Comparison of ENCODE assay signal across 8 cellular contexts in the genomic region with DNA sequence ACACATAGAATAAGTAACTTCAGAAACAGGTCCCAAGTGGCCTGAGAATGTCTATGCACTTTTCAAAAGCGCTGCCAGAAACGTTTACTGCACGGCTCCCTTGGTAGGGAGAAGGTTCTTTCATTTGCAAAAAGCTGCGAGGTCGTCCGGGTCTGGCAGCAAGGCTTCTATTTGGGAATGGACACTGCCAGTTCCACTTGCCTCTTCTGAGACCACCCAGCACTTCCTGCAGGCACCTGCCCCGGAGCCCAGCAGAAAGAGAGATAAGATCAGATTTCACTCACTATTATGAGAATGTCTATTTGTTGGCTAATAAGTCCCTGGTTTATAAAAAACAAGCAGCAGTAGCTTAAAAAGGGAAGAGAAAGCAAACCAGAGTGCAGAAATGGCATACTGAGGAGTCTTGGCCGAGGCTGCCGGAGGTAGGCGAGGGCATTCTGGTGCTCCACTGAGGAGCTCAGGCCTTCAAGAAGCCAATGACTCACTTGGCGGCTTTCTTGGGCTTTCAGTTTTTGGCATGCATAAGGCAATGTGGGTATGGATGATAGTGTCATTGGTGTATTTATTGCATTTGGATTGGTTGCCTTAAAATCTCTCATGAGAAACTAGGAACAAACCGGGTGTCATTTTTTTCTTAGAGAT.
DNase-seq lines count a peak whose midpoint lies in the region; ATAC-seq and TF ChIP-seq lines count a peak whose summit lies in the region.
"Had no signal": no experiment of that assay in that cellular context is flagged by ENCODE, and none has a peak within 500 bp of the region (broad histone marks: within the 10 kb centered on the region; RNA-seq: fewer than 3 reads in every experiment).

No MANE protein-coding gene starts in this region.

- peak overlapping the region; percentile 5 for H3K4me3 ChIP-seq in epithelial cell of proximal tubule (ENCODE audit: low read depth, low read length)
- peak overlapping the region; percentile 9 for H3K4me3 ChIP-seq in ovary
- H3K4me3 ChIP-seq: SJSA1 had no signal

- intact Hi-C loops in ovary (cut with DNase I) = no loop called here

- H3K9me3 Mint-ChIP-seq in activated T-helper 17 cell treated with anti-CD3 and anti-CD28 coated beads, Interleukin-2, amount 50 U/mL, for 72 hours = no peaks in the 10 kb centered on the region

- no peak overlapping the region for H3K27ac ChIP-seq in ovary
- H3K27ac ChIP-seq: SJSA1 had no signal

- H3K36me3 Mint-ChIP-seq in activated T-helper 17 cell treated with anti-CD3 and anti-CD28 coated beads, Interleukin-2, amount 50 U/mL, for 72 hours (ENCODE audit: low read depth) = no peaks in the 10 kb centered on the region

- no peaks in the 10 kb centered on the region for H3K27me3 ChIP-seq in ovary
- H3K27me3 ChIP-seq: SJSA1 had no signal

- TF ChIP-seq CTCF in epithelial cell of proximal tubule (conservative IDR thresholded peaks at IDR 0.05; ENCODE audit: low read depth, low read length) (no peak), ovary (IDR thresholded peaks at IDR 0.05) (no peak)

- no peaks in the 10 kb centered on the region for H3K4me1 ChIP-seq in ovary (ENCODE audit: insufficient read depth)
- H3K4me1 ChIP-seq: SJSA1 had no signal

- TF ChIP-seq POLR2A in ovary (IDR thresholded peaks at IDR 0.05) = no peak

- peak; percentile 32 for ATAC-seq in GM21576 (IDR thresholded peaks at IDR 0.05; ENCODE audit: unreplicated experiment)
- no peak for ATAC-seq in activated T-helper 17 cell treated with anti-CD3 and anti-CD28 coated beads, Interleukin-2, amount 50 U/mL, for 72 hours (replicated peaks)

- no peak overlapping the region for H3K27ac Mint-ChIP-seq in activated T-helper 17 cell treated with anti-CD3 and anti-CD28 coated beads, Interleukin-2, amount 50 U/mL, for 72 hours

- H3K36me3 ChIP-seq in ovary = no peaks in the 10 kb centered on the region
- H3K36me3 ChIP-seq: SJSA1 had no signal

- peaks cover 8% of the 10 kb centered on the region for H3K27me3 Mint-ChIP-seq in activated T-helper 17 cell treated with anti-CD3 and anti-CD28 coated beads, Interleukin-2, amount 50 U/mL, for 72 hours

- no peak for TF ChIP-seq EP300 in ovary (IDR thresholded peaks at IDR 0.05)

- no peaks in the 10 kb centered on the region for H3K9me3 ChIP-seq in ovary
- H3K9me3 ChIP-seq: SJSA1 had no signal

- 24 to 31% (median 25%) methylated on average over 12 of the region's 12 CpGs for WGBS in ovary, 3 donors

- no peak overlapping the region for H3K4me3 Mint-ChIP-seq in activated T-helper 17 cell treated with anti-CD3 and anti-CD28 coated beads, Interleukin-2, amount 50 U/mL, for 72 hours

- H3K4me1 Mint-ChIP-seq in activated T-helper 17 cell treated with anti-CD3 and anti-CD28 coated beads, Interleukin-2, amount 50 U/mL, for 72 hours = peaks cover 5% of the 10 kb centered on the region

- DNase-seq in MV-4-11 (lab: John Stamatoyannopoulos, UW) = peak; percentile 95
- DNase-seq in epithelial cell of proximal tubule (ENCODE audit: low read depth) = no peak
- DNase-seq in ovary = no peak
- no peak for DNase-seq in COR-L47 (lab: John Stamatoyannopoulos, UW)
- DNase-seq in NCI-H146 treated with DMSO at 0.1 percent for 48 hours (lab: John Stamatoyannopoulos, UW; ENCODE audit: unreplicated experiment) = no peak
